ENCODE assay signal across 13 cellular contexts in genomic region chr7:75888464-75889222, GRCh38. TPM values are rescaled to one million over a fixed set of nuclear protein-coding genes. Genes with fewer than 3 reads are reported as not detected.
DNase-seq lines count a peak whose midpoint lies in the region; ATAC-seq, FAIRE-seq and TF ChIP-seq lines count a peak whose summit lies in the region.
"Had no signal": no experiment of that assay in that cellular context is flagged by ENCODE, and none has a peak within 500 bp of the region (broad histone marks: within the 10 kb centered on the region; RNA-seq: fewer than 3 reads in every experiment).

No MANE protein-coding gene starts in this region.

- H3K79me2 ChIP-seq in GM23338 (replicated peaks; ENCODE audit: insufficient read depth) = no peaks in the 10 kb centered on the region

- no peak for FAIRE-seq in HTR-8/SVneo (lab: Jason Lieb, UNC)

- peaks cover 12% of the 10 kb centered on the region for H3K27me3 Mint-ChIP-seq in GM23338 (ENCODE audit: insufficient read depth, low read depth, poor library complexity)
- no peaks in the 10 kb centered on the region for H3K27me3 Mint-ChIP-seq in activated naive CD8-positive, alpha-beta T cell treated with anti-CD3 and anti-CD28 coated beads, Interleukin-2, amount 50 U/mL, for 24 hours

- ATAC-seq in GM23338 = no peak
- ATAC-seq in activated naive CD8-positive, alpha-beta T cell treated with anti-CD3 and anti-CD28 coated beads, Interleukin-2, amount 50 U/mL, for 24 hours = no peak

- peaks cover 16% of the 10 kb centered on the region for H3K36me3 ChIP-seq in GM23338 (ENCODE audit: insufficient read depth)
- H3K36me3 ChIP-seq in skeletal muscle tissue (ENCODE audit: control insufficient read depth in 3 of 3, insufficient read depth in 3 of 3, low read length in 3 of 3) = peaks cover 19 to 27% (median 24%) of the 10 kb centered on the region in 3 donors

- H3K27ac Mint-ChIP-seq in GM23338 = no peak overlapping the region
- peak overlapping the region; percentile 69 for H3K27ac Mint-ChIP-seq in activated naive CD8-positive, alpha-beta T cell treated with anti-CD3 and anti-CD28 coated beads, Interleukin-2, amount 50 U/mL, for 24 hours

- DNase-seq in GM23338 (ENCODE audit: low spot score) = no peak
- no peak for DNase-seq in activated naive CD8-positive, alpha-beta T cell treated with anti-CD3 and anti-CD28 coated beads, Interleukin-2, amount 50 U/mL, for 24 hours
- DNase-seq in hippocampal formation (lab: John Stamatoyannopoulos, UW) = peak; percentile 68 to 72
- no peak for DNase-seq in HTR-8/SVneo (ENCODE audit: insufficient read length, low spot score)
- no peak for DNase-seq in NOMO-1 treated with dmso at 0.1 percent for 144 hours (lab: John Stamatoyannopoulos, UW; ENCODE audit: unreplicated experiment)
- DNase-seq in NCI-H2171 (lab: John Stamatoyannopoulos, UW) = no peak
- no peak for DNase-seq in kidney glomerular epithelial cell (lab: John Stamatoyannopoulos, UW)
- DNase-seq: activated T-cell treated with anti-CD3 and anti-CD28 coated beads, Interleukin-2, amount 50 U/mL, for 1 hour; DMS79; mesendoderm; T1000 had no signal

- H3K9me3 ChIP-seq in skeletal muscle tissue (ENCODE audit: control insufficient read depth in 3 of 3, low read length in 3 of 3) = no peaks in the 10 kb centered on the region

- no peak overlapping the region for H3K4me2 ChIP-seq in GM23338
- H3K4me2 ChIP-seq: smooth muscle cell had no signal

- no peak overlapping the region for H3K4me3 Mint-ChIP-seq in GM23338
- no peak overlapping the region for H3K4me3 Mint-ChIP-seq in activated naive CD8-positive, alpha-beta T cell treated with anti-CD3 and anti-CD28 coated beads, Interleukin-2, amount 50 U/mL, for 24 hours

- H3K4me3 ChIP-seq in GM23338 (no peak overlapping the region), skeletal muscle tissue (ENCODE audit: low read length in 3 of 3) (no peak overlapping the region)
- H3K4me3 ChIP-seq: smooth muscle cell had no signal

- no peaks in the 10 kb centered on the region; the same call in 1 of the 2 replicates for H4K20me1 ChIP-seq in GM23338 (replicated peaks; ENCODE audit: insufficient read depth)

- no peak for TF ChIP-seq CTCF in GM23338 (conservative IDR thresholded peaks at IDR 0.05; ENCODE audit: low read depth in 2 of 2)

- H3K27me3 ChIP-seq in GM23338 (ENCODE audit: insufficient read depth) (no peaks in the 10 kb centered on the region), skeletal muscle tissue (ENCODE audit: control insufficient read depth in 3 of 3, insufficient read depth in 3 of 3, low read length in 3 of 3) (no peaks in the 10 kb centered on the region)

- peaks cover 2% of the 10 kb centered on the region; the same call in 1 of the 3 replicates for H3K9me3 Mint-ChIP-seq in GM23338
- no peaks in the 10 kb centered on the region for H3K9me3 Mint-ChIP-seq in activated naive CD8-positive, alpha-beta T cell treated with anti-CD3 and anti-CD28 coated beads, Interleukin-2, amount 50 U/mL, for 24 hours

- H3K9ac ChIP-seq in skeletal muscle tissue (ENCODE audit: low read depth in 1 of 3, low read length in 3 of 3) = peak overlapping the region in 2 of 3 donors; percentile 30 to 60

- peaks cover 46% of the 10 kb centered on the region for H3K36me3 Mint-ChIP-seq in GM23338 (ENCODE audit: low read depth)
- peaks cover 24% of the 10 kb centered on the region for H3K36me3 Mint-ChIP-seq in activated naive CD8-positive, alpha-beta T cell treated with anti-CD3 and anti-CD28 coated beads, Interleukin-2, amount 50 U/mL, for 24 hours (ENCODE audit: low read depth)

- no peak overlapping the region for H2AFZ ChIP-seq in GM23338

- no peaks in the 10 kb centered on the region for H3F3A ChIP-seq in GM23338 (replicated peaks; ENCODE audit: low read depth)

- H3K4me1 Mint-ChIP-seq in GM23338 = peaks cover 2% of the 10 kb centered on the region; the same call in 1 of the 3 replicates
- peaks cover 17% of the 10 kb centered on the region for H3K4me1 Mint-ChIP-seq in activated naive CD8-positive, alpha-beta T cell treated with anti-CD3 and anti-CD28 coated beads, Interleukin-2, amount 50 U/mL, for 24 hours

- H3K27ac ChIP-seq in GM23338 (ENCODE audit: low read depth) (no peak overlapping the region), skeletal muscle tissue (ENCODE audit: low read depth, low read length) (peak overlapping the region; percentile 47)

- H3K4me1 ChIP-seq in GM23338 (ENCODE audit: insufficient read depth) = no peaks in the 10 kb centered on the region
- peaks cover 5 to 10% (median 10%) of the 10 kb centered on the region in 3 donors for H3K4me1 ChIP-seq in skeletal muscle tissue (ENCODE audit: control insufficient read depth in 3 of 3, insufficient read depth in 3 of 3, low read length in 3 of 3)

- H3K9me2 ChIP-seq in GM23338 (ENCODE audit: insufficient read depth) = no peaks in the 10 kb centered on the region

TF ChIP-seq in GM23338, 12 proteins besides CTCF, POLR2A, EP300 and RAD21:
- TF ChIP-seq JUNB (IDR thresholded peaks at IDR 0.05; ENCODE audit: unreplicated experiment) (no peak), EZH2 (IDR thresholded peaks at IDR 0.05; ENCODE audit: low read depth, unreplicated experiment) (no peak), EZH2phosphoT487 (IDR thresholded peaks at IDR 0.05; ENCODE audit: unreplicated experiment) (no peak), ZNF331 (CRISPR knock-in tag; IDR thresholded peaks at IDR 0.05; ENCODE audit: low read depth) (no peak), POLR2AphosphoS5 (IDR thresholded peaks at IDR 0.05; ENCODE audit: low read depth) (0 out of 2 replicates have a peak, but pooled peaks have one; percentile 12), STAT1 (IDR thresholded peaks at IDR 0.05; ENCODE audit: unreplicated experiment) (no peak)

RNA-seq across cellular contexts. Expression of gene RHBDD2, which starts 9.8 kb away (rescaled TPM):
- 24.2 and 25.7 TPM in 2 replicates for total RNA-seq in GM23338 (2014; rRNA removed; shearing (Covaris generic))
- polyA plus RNA-seq in GM23338 (2016; fragmentation: Nextera tagmentation; extraction: Ambion mirVana) = 21.4 and 23.1 TPM in 2 replicates
- total RNA-seq in skeletal muscle tissue = 7.8 TPM

RNA-seq across cellular contexts. Expression of gene POR, which starts 26.3 kb away (rescaled TPM):
- 126 and 164 TPM in 2 replicates for total RNA-seq in GM23338 (2014; rRNA removed; shearing (Covaris generic))
- polyA plus RNA-seq in GM23338 (2016; fragmentation: Nextera tagmentation; extraction: Ambion mirVana) = 126 and 137 TPM in 2 replicates
- 42.8 TPM for total RNA-seq in skeletal muscle tissue

Comparison
In these comparisons a context has a peak if more than half of its experiments do, and no peak if none do; other contexts are left out.
1. DNase-seq: peak in hippocampal formation (2 of 2); none in GM23338 (single experiment), activated naive CD8-positive, alpha-beta T cell treated with anti-CD3 and anti-CD28 coated beads, Interleukin-2, amount 50 U/mL, for 24 hours (single experiment), HTR-8/SVneo (single experiment), NOMO-1 treated with dmso at 0.1 percent for 144 hours (single experiment), NCI-H2171 (single experiment) and kidney glomerular epithelial cell (single experiment).